17 cellular contexts compared by ENCODE assay signal in the genomic region with DNA sequence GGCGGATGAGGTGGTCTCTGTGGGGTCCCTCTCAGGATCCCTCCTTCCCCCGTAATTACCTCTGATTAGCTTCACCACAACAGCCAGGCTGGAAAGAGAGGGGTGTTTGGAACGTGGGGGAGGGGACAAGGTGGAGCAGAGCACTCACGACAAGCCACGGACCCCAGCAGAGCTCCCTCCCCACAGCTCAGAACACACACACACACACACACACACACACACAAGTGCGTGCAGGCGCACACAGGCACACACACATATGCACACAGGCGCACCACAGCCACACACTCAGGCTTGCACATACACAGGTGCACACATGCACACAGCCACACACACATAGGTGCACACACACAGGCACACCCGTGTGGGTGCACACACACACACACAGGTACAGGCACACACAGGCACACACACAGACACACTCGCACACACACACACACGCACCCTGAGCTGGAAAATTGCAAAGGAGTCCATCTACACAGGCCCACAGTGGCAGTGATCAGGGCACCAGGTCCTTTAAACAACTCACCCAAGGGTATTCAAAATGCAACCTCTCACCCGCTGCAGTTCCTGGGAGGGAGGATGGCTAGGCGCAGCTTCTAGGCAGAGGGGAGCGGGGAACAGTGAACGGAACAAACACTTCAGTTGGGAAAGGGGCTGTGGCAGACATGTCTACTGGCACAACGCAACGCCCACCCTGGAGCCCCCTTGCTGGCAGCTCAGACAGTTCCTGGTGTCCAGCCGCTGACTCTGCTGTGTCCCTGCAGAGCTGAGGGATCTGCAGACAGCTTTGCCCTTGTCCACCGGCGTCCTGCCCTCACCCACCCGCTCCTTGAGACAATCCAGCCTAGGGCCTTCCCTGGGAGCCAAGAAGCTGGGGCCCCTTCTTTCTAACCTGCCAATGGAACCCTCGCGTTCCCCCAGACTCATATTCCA. TPM values are rescaled to one million over a fixed set of nuclear protein-coding genes. Genes with fewer than 3 reads are reported as not detected.
DNase-seq lines count a peak whose midpoint lies in the region; ATAC-seq and TF ChIP-seq lines count a peak whose summit lies in the region.
"Had no signal": no experiment of that assay in that cellular context is flagged by ENCODE, and none has a peak within 500 bp of the region (broad histone marks: within the 10 kb centered on the region; RNA-seq: fewer than 3 reads in every experiment).

No MANE protein-coding gene starts in this region.

- no peaks in the 10 kb centered on the region for H3F3A ChIP-seq in GM23338 (replicated peaks; ENCODE audit: low read depth)
- peaks cover 34% of the 10 kb centered on the region; the same call in 1 of the 2 replicates for H3F3A ChIP-seq in PC-9 (ENCODE audit: insufficient read depth, low read depth)
- peaks cover 26% of the 10 kb centered on the region for H3F3A ChIP-seq in neural progenitor cell (ENCODE audit: low read depth)

- CTCF ChIA-PET in PC-9 (lab: Charles Lee), result interaction anchor here (1.5 kb wide), 1 partner anchor 10 kb away, joined by 4 read pairs; no protein-coding TSS in a partner anchor
- CTCF ChIA-PET in A673 (lab: Charles Lee), result interaction anchor here (0.5 to 1.0 kb wide), 4 partner anchors 8 to 355 kb away, joined by 3 to 5 read pairs (median 3); a partner anchor contains a TSS

- ATAC-seq in GM23338, result peak; percentile 6
- no peak for ATAC-seq in HG02763 (IDR thresholded peaks at IDR 0.05; ENCODE audit: unreplicated experiment)
- ATAC-seq in stimulated activated naive CD8-positive, alpha-beta T cell treated with anti-CD3 and anti-CD28 coated beads, Interleukin-15, Interleukin-2, amounts not matched to agents 100 U/mL and 50 U/mL, for 24 hours, result no peak

- H3K9me2 ChIP-seq in GM23338 (ENCODE audit: insufficient read depth) (no peaks in the 10 kb centered on the region), PC-9 (ENCODE audit: insufficient read depth) (no peaks in the 10 kb centered on the region)

- peaks cover 93% of the 10 kb centered on the region for H3K27me3 ChIP-seq in GM23338 (ENCODE audit: insufficient read depth)
- no peaks in the 10 kb centered on the region for H3K27me3 ChIP-seq in PC-9 (ENCODE audit: insufficient read depth, low read depth)
- H3K27me3 ChIP-seq in endodermal cell (ENCODE audit: control insufficient read depth, insufficient read depth, low read length, poor library complexity, severe bottlenecking), result peaks cover 53% of the 10 kb centered on the region
- H3K27me3 ChIP-seq in neural progenitor cell, result peaks cover 98% of the 10 kb centered on the region
- H3K27me3 ChIP-seq in A673 (replicated peaks; ENCODE audit: insufficient read depth, low read depth, low read length, poor library complexity), result peaks cover 54% of the 10 kb centered on the region
- H3K27me3 ChIP-seq: MG63 had no signal

- H2AFZ ChIP-seq in GM23338 (no peak overlapping the region), PC-9 (no peak overlapping the region), neural progenitor cell (replicated peaks) (no peak overlapping the region)
- H2AFZ ChIP-seq: GM23248 had no signal

- no peak overlapping the region for H3K27ac ChIP-seq in GM23338 (ENCODE audit: low read depth)
- no peak overlapping the region for H3K27ac ChIP-seq in PC-9
- H3K27ac ChIP-seq in endodermal cell (ENCODE audit: low read depth, low read length), result no peak overlapping the region
- no peak overlapping the region for H3K27ac ChIP-seq in neural progenitor cell
- H3K27ac ChIP-seq in A673 (ENCODE audit: low read depth, low read length, poor library complexity, severe bottlenecking), result no peak overlapping the region
- H3K27ac ChIP-seq: GM23248 had no signal

- H3K9me3 Mint-ChIP-seq in GM23338 (peaks cover 2% of the 10 kb centered on the region; the same call in 1 of the 3 replicates), endodermal cell (no peaks in the 10 kb centered on the region), neural progenitor cell (peaks cover 2% of the 10 kb centered on the region)
- H3K9me3 Mint-ChIP-seq: CD4-positive, alpha-beta T cell had no signal

- POLR2A ChIA-PET in PC-9 (lab: Charles Lee; ENCODE audit: unreplicated experiment), result interaction anchor here (0.7 kb wide), 1 partner anchor 192 kb away, joined by 9 read pairs; no protein-coding TSS in a partner anchor
- POLR2A ChIA-PET in A673 (lab: Charles Lee; ENCODE audit: low non-redundant PET), result no interaction called here

- H3K4me1 Mint-ChIP-seq in GM23338 (peaks cover 44% of the 10 kb centered on the region), endodermal cell (peaks cover 11% of the 10 kb centered on the region), neural progenitor cell (peaks cover 16% of the 10 kb centered on the region)

- H3K4me1 ChIP-seq in GM23338 (ENCODE audit: insufficient read depth), result peaks cover 20% of the 10 kb centered on the region
- H3K4me1 ChIP-seq in PC-9 (replicated peaks; ENCODE audit: insufficient read depth), result peaks cover 86% of the 10 kb centered on the region
- no peaks in the 10 kb centered on the region for H3K4me1 ChIP-seq in endodermal cell (ENCODE audit: control insufficient read depth, insufficient read depth, low read length)
- peaks cover 47% of the 10 kb centered on the region for H3K4me1 ChIP-seq in neural progenitor cell
- H3K4me1 ChIP-seq in A673 (ENCODE audit: insufficient read depth, low read length, poor library complexity, severe bottlenecking), result no peaks in the 10 kb centered on the region

- H3K4me2 ChIP-seq in GM23338 (peak overlapping the region; percentile 90), PC-9 (peak overlapping the region; percentile 69), neural progenitor cell (peak overlapping the region; percentile 76)

- WGBS in endodermal cell (ENCODE audit: insufficient coverage in 1 of 2, insufficient read length in 1 of 2), 2 experiments, result 72 to 75% methylated on average over 11 to 22 of the region's 23 CpGs

- H3K9ac ChIP-seq in endodermal cell (ENCODE audit: extremely low read depth, low read length, poor library complexity, severe bottlenecking), result no peak overlapping the region
- H3K9ac ChIP-seq in neural progenitor cell, result no peak overlapping the region
- H3K9ac ChIP-seq: GM23248 had no signal

- peak overlapping the region; percentile 72 for H3K4me3 ChIP-seq in GM23338
- H3K4me3 ChIP-seq in PC-9, result peak overlapping the region; percentile 55; the same call in 1 of the 2 replicates
- H3K4me3 ChIP-seq in endodermal cell (ENCODE audit: low read length), result no peak overlapping the region
- no peak overlapping the region for H3K4me3 ChIP-seq in neural progenitor cell
- no peak overlapping the region for H3K4me3 ChIP-seq in A673 (ENCODE audit: low read depth, low read length, poor library complexity, severe bottlenecking)
- H3K4me3 ChIP-seq: GM23248, MG63 had no signal

- H3K4me3 Mint-ChIP-seq in GM23338, result peak overlapping the region; percentile 70; the same call in 2 of the 3 replicates
- H3K4me3 Mint-ChIP-seq in endodermal cell, result peak overlapping the region; percentile 58
- H3K4me3 Mint-ChIP-seq in neural progenitor cell, result no peak overlapping the region

- H3K27ac Mint-ChIP-seq in GM23338, result no peak overlapping the region
- H3K27ac Mint-ChIP-seq in endodermal cell, result no peak overlapping the region
- no peak overlapping the region for H3K27ac Mint-ChIP-seq in neural progenitor cell
- H3K27ac Mint-ChIP-seq: CD4-positive, alpha-beta T cell had no signal

- no peaks in the 10 kb centered on the region for H3K9me3 ChIP-seq in PC-9 (ENCODE audit: insufficient read depth, low read depth)
- no peaks in the 10 kb centered on the region for H3K9me3 ChIP-seq in endodermal cell (ENCODE audit: control insufficient read depth, low read length)
- H3K9me3 ChIP-seq in neural progenitor cell (ENCODE audit: low read depth), result no peaks in the 10 kb centered on the region
- H3K9me3 ChIP-seq in A673 (ENCODE audit: low read depth, low read length, poor library complexity, severe bottlenecking), result no peaks in the 10 kb centered on the region
- H3K9me3 ChIP-seq: MG63 had no signal

- H3K36me3 Mint-ChIP-seq in GM23338 (ENCODE audit: low read depth) (no peaks in the 10 kb centered on the region), endodermal cell (ENCODE audit: low read depth) (no peaks in the 10 kb centered on the region), neural progenitor cell (no peaks in the 10 kb centered on the region)

- no TSS peak for BruUV-seq in PC-9 (replicated peaks; lab: Mats Ljungman, UMichigan)
- no TSS peak for BruUV-seq in A673 (replicated peaks; lab: Mats Ljungman, UMichigan)

- no peaks in the 10 kb centered on the region for H4K20me1 ChIP-seq in GM23338 (replicated peaks; ENCODE audit: insufficient read depth)
- H4K20me1 ChIP-seq in PC-9 (ENCODE audit: insufficient read depth), result no peaks in the 10 kb centered on the region
- H4K20me1 ChIP-seq in neural progenitor cell (ENCODE audit: low read depth), result no peaks in the 10 kb centered on the region

- intact Hi-C loops in PC-9 (cut with micrococcal nuclease; ENCODE audit: unreplicated experiment) (no loop called here), A673 (cut with micrococcal nuclease; ENCODE audit: unreplicated experiment) (no loop called here)

- H3K36me3 ChIP-seq in GM23338 (ENCODE audit: insufficient read depth) (no peaks in the 10 kb centered on the region), PC-9 (ENCODE audit: low read depth) (no peaks in the 10 kb centered on the region), endodermal cell (ENCODE audit: control insufficient read depth, insufficient read depth, low read length) (no peaks in the 10 kb centered on the region), neural progenitor cell (no peaks in the 10 kb centered on the region), A673 (ENCODE audit: insufficient read depth, low read length, poor library complexity, severe bottlenecking) (no peaks in the 10 kb centered on the region)
- H3K36me3 ChIP-seq: MG63 had no signal

- no peaks in the 10 kb centered on the region for H3K79me2 ChIP-seq in GM23338 (replicated peaks; ENCODE audit: insufficient read depth)
- H3K79me2 ChIP-seq in PC-9 (ENCODE audit: low read depth), result no peaks in the 10 kb centered on the region
- H3K79me2 ChIP-seq in neural progenitor cell (ENCODE audit: low read depth), result no peaks in the 10 kb centered on the region

- no peak for TF ChIP-seq CTCF in GM23338 (conservative IDR thresholded peaks at IDR 0.05; ENCODE audit: low read depth in 2 of 2)
- TF ChIP-seq CTCF in PC-9 (conservative IDR thresholded peaks at IDR 0.05), result no peak
- TF ChIP-seq CTCF in endodermal cell (conservative IDR thresholded peaks at IDR 0.05), result no peak
- no peak for TF ChIP-seq CTCF in neural progenitor cell (IDR thresholded peaks at IDR 0.05)
- TF ChIP-seq CTCF in A673 (conservative IDR thresholded peaks at IDR 0.05; ENCODE audit: low read depth, low read length), result no peak

- peak; percentile 46 for DNase-seq in GM23338 (ENCODE audit: low spot score)
- no peak for DNase-seq in PC-9
- DNase-seq in endodermal cell, result peak; percentile 66
- no peak for DNase-seq in neural progenitor cell (ENCODE audit: low spot score)
- DNase-seq in stimulated activated naive CD8-positive, alpha-beta T cell treated with anti-CD3 and anti-CD28 coated beads, Interleukin-15, Interleukin-2, amounts not matched to agents 100 U/mL and 50 U/mL, for 24 hours, result no peak
- no peak for DNase-seq in A673 (ENCODE audit: low spot score)
- DNase-seq in NCI-H2196 (lab: John Stamatoyannopoulos, UW; ENCODE audit: unreplicated experiment), result no peak
- DNase-seq: CD4-positive, alpha-beta T cell; DND-41; GM23248; MG63; NCI-H1092 treated with DMSO at 0.1 percent for 48 hours; NCI-H1694 treated with DMSO at 0.1 percent for 48 hours; NCI-H2171 treated with DMSO at 0.1 percent for 48 hours; NCI-H526; Right ventricle myocardium superior had no signal

- H3K27me3 Mint-ChIP-seq in GM23338 (ENCODE audit: insufficient read depth, low read depth, poor library complexity) (peaks cover 75% of the 10 kb centered on the region), endodermal cell (ENCODE audit: insufficient read depth) (peaks cover 89% of the 10 kb centered on the region), neural progenitor cell (ENCODE audit: insufficient read depth, low read depth) (peaks cover 63% of the 10 kb centered on the region)

RNA-seq across cellular contexts. Expression of a gene that starts 59.9 kb away (rescaled TPM):
- total RNA-seq in GM23338 (2014; rRNA removed; shearing (Covaris generic)), result 0.10 and 0.58 TPM in 2 replicates
- 0.79 and 0.80 TPM in 2 replicates for polyA plus RNA-seq in GM23338 (2016; fragmentation: Nextera tagmentation; extraction: Ambion mirVana)
- total RNA-seq in PC-9 (2021) (6.2 and 8.8 TPM in 2 replicates), endodermal cell (1 to 10 TPM; 1.6 to 2.1 TPM), neural progenitor cell (ENCODE audit: low replicate concordance) (0.53 TPM in 1 of 2 replicates, not detected in the other), A673 (2021) (0.82 and 1.0 TPM in 2 replicates)
- polyA plus RNA-seq in endodermal cell (2013, experiment 1 of 2), result 0.64 TPM
- 0.79 TPM for polyA plus RNA-seq in endodermal cell (2013, experiment 2 of 2)
- total RNA-seq: GM23248, Right ventricle myocardium superior had no signal

Comparison
In these comparisons a context has a peak if more than half of its experiments do, and no peak if none do; other contexts are left out.
1. DNase-seq: peak in GM23338 (single experiment) and endodermal cell (single experiment); none in PC-9 (0 of 2), neural progenitor cell (single experiment), stimulated activated naive CD8-positive, alpha-beta T cell treated with anti-CD3 and anti-CD28 coated beads, Interleukin-15, Interleukin-2, amounts not matched to agents 100 U/mL and 50 U/mL, for 24 hours (single experiment), A673 (single experiment) and NCI-H2196 (single experiment).
2. H3K4me3 ChIP-seq: peak in GM23338 (single experiment) and PC-9 (single experiment); none in endodermal cell (single experiment), neural progenitor cell (single experiment) and A673 (single experiment).
3. Peak in every context shown above with its lines, with median percentiles within 50 percentile points of each other: H3K4me2 ChIP-seq.